ENCODE assay signal across 27 cellular contexts in the genomic region with DNA sequence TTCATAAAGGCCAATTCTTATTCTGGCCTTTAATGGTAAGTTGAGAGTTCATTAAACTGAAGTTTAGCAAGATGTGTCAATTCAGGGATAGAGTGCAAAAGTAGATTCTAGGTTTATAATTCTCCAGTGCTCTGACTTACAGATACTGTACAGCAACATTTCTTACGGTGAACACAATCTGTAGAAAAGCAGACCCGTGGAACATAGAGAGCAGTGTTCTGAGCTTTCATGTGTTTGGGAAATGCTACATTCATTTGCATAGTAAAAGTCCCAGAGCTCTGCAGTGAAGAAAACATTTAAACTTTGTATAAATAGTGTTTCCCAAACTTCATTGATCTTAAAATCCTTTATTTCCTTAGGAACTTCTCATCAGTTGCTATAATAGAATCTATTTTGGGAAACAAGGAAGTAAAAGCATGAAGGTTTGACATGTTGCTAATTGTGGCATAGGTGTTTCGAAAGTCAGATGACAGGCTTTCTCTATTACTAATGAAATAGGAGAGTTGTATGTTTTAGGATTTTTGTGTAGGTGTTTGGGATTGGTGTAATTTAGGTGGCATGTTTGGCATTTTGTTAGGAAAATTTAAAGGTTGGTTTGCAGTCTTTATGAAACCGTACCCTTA.
A peak's percentile ranks its signal among the peaks of the same experiment; 100 is the strongest.
DNase-seq lines count a peak whose midpoint lies in the region; ATAC-seq, FAIRE-seq and TF ChIP-seq lines count a peak whose summit lies in the region.
"Had no signal": no experiment of that assay in that cellular context is flagged by ENCODE, and none has a peak within 500 bp of the region (broad histone marks: within the 10 kb centered on the region; RNA-seq: fewer than 3 reads in every experiment).

No MANE protein-coding gene starts in this region.

- H3K4me1 ChIP-seq in liver (ENCODE audit: control insufficient read depth in 4 of 4, insufficient read depth in 4 of 4, low read length in 3 of 4) (no peaks in the 10 kb centered on the region), HepG2 (ENCODE audit: insufficient read depth, low read length) (no peaks in the 10 kb centered on the region), OCI-LY3 (ENCODE audit: low read length) (peaks cover 14% of the 10 kb centered on the region), esophagus squamous epithelium (no peaks in the 10 kb centered on the region)
- H3K4me1 ChIP-seq: BLaER1, pancreas, Peyer's patch, sigmoid colon, upper lobe of left lung had no signal

- WGBS in liver: 83% methylated on average over 4 of the region's 4 CpGs
- WGBS in HepG2 (ENCODE audit: low lambda C conversion rate): 10% methylated on average over 4 of the region's 4 CpGs
- WGBS in esophagus squamous epithelium, 2 donors: 44 to 49% methylated on average over 4 of the region's 4 CpGs

- in situ Hi-C loops in HepG2 (cut with HindIII; ENCODE audit: extremely low pct_ligation_motif_present, low pct_unique_long_range_greater_than_20kb): no loop called here

- POLR2A ChIA-PET in HepG2 (lab: Yijun Ruan, JAX): no interaction called here

- TF ChIP-seq EP300 in HepG2 (IDR thresholded peaks at IDR 0.05; ENCODE audit: low read depth in 2 of 2, low read length in 2 of 2) (no peak), HepG2 (CRISPR knock-in tag; IDR thresholded peaks at IDR 0.05; ENCODE audit: borderline replicate concordance) (no peak)

- H3K9me3 ChIP-seq in liver (ENCODE audit: control insufficient read depth in 4 of 4, low read length in 3 of 4): no peaks in the 10 kb centered on the region
- H3K9me3 ChIP-seq in HepG2 (ENCODE audit: low read length): no peaks in the 10 kb centered on the region
- no peaks in the 10 kb centered on the region for H3K9me3 ChIP-seq in OCI-LY3 (ENCODE audit: insufficient read depth, low read length)
- no peaks in the 10 kb centered on the region for H3K9me3 ChIP-seq in esophagus squamous epithelium
- H3K9me3 ChIP-seq: BLaER1, heart right ventricle, pancreas, Peyer's patch, upper lobe of left lung had no signal

- H3K36me3 ChIP-seq in liver (ENCODE audit: control insufficient read depth in 4 of 4, insufficient read depth in 3 of 4, low read depth in 1 of 4, low read length in 3 of 4) (no peaks in the 10 kb centered on the region), HepG2 (replicated peaks in 1 of 2; ENCODE audit: control insufficient read depth in 1 of 2, insufficient read depth in 2 of 2, low read length in 2 of 2) (no peaks in the 10 kb centered on the region), OCI-LY3 (replicated peaks; ENCODE audit: low read depth, low read length) (no peaks in the 10 kb centered on the region), esophagus squamous epithelium (no peaks in the 10 kb centered on the region)
- H3K36me3 ChIP-seq: BLaER1, heart right ventricle, pancreas, Peyer's patch, sigmoid colon, upper lobe of left lung had no signal

- no peak for TF ChIP-seq CTCF in liver (IDR thresholded peaks at IDR 0.05; ENCODE audit: low read depth, low read length, missing input control)
- TF ChIP-seq CTCF in HepG2 (CRISPR knock-in tag; IDR thresholded peaks at IDR 0.05): no peak
- TF ChIP-seq CTCF in OCI-LY3 (IDR thresholded peaks at IDR 0.05; ENCODE audit: low read depth, low read length): no peak
- no peak for TF ChIP-seq CTCF in esophagus squamous epithelium (IDR thresholded peaks at IDR 0.05)

- no peak for ATAC-seq in HepG2
- ATAC-seq in HG02884 (IDR thresholded peaks at IDR 0.05; ENCODE audit: unreplicated experiment): peak; percentile 39
- ATAC-seq: activated CD8-positive, alpha-beta memory T cell treated with anti-CD3 and anti-CD28 coated beads, Interleukin-2, amount 10 ng/mL, durations not matched to agents 7 days and 5 days; activated naive CD4-positive, alpha-beta T cell treated with anti-CD3 and anti-CD28 coated beads, Interleukin-2, amount 50 U/mL, for 72 hours had no signal

- TF ChIP-seq POLR2A in HepG2 (IDR thresholded peaks at IDR 0.05; ENCODE audit: insufficient read depth in 1 of 2, low read depth in 2 of 2, low read length in 2 of 2) (no peak), esophagus squamous epithelium (IDR thresholded peaks at IDR 0.05) (no peak)

- no peak overlapping the region for H3K27ac ChIP-seq in liver (ENCODE audit: low read depth in 1 of 2, low read length in 2 of 2)
- no peak overlapping the region for H3K27ac ChIP-seq in HepG2 (ENCODE audit: extremely low read length, insufficient read depth, low read length)
- no peak overlapping the region for H3K27ac ChIP-seq in OCI-LY3 (ENCODE audit: low read length)
- H3K27ac ChIP-seq in esophagus squamous epithelium: no peak overlapping the region
- H3K27ac ChIP-seq: BLaER1, GM23248, pancreas, Peyer's patch, sigmoid colon, SK-N-MC, upper lobe of left lung, VCaP had no signal

- H4K20me1 ChIP-seq in HepG2 (ENCODE audit: insufficient read depth, low read length) (no peaks in the 10 kb centered on the region), OCI-LY3 (ENCODE audit: insufficient read depth, low read length) (no peaks in the 10 kb centered on the region)
- H4K20me1 ChIP-seq: BLaER1 had no signal

- CTCF ChIA-PET in HepG2 (lab: Yijun Ruan, JAX; ENCODE audit: low intra/inter-chr PET ratio, low total read pairs): no interaction called here

- no peaks in the 10 kb centered on the region for H3K79me2 ChIP-seq in HepG2 (ENCODE audit: insufficient read depth, low read length)
- no peaks in the 10 kb centered on the region for H3K79me2 ChIP-seq in OCI-LY3 (ENCODE audit: low read length)

- H3K27me3 ChIP-seq in liver (ENCODE audit: control insufficient read depth in 4 of 4, insufficient read depth in 4 of 4, low read length in 3 of 4) (no peaks in the 10 kb centered on the region), HepG2 (ENCODE audit: control insufficient read depth in 1 of 2, insufficient read depth in 2 of 2, low read length in 2 of 2) (no peaks in the 10 kb centered on the region), OCI-LY3 (ENCODE audit: low read depth, low read length) (no peaks in the 10 kb centered on the region), esophagus squamous epithelium (no peaks in the 10 kb centered on the region)
- H3K27me3 ChIP-seq: BLaER1, heart right ventricle, pancreas, Peyer's patch, sigmoid colon, upper lobe of left lung had no signal

- H2AFZ ChIP-seq in HepG2 (ENCODE audit: low read length) (no peak overlapping the region), OCI-LY3 (ENCODE audit: low read depth, low read length) (peak overlapping the region; percentile 16; the same call in 1 of the 2 replicates)
- H2AFZ ChIP-seq: GM23248 had no signal

- no TSS peak for BruUV-seq in HepG2 (replicated peaks; lab: Mats Ljungman, UMichigan)

- H3K4me2 ChIP-seq in HepG2 (ENCODE audit: low read depth, low read length) (no peak overlapping the region), OCI-LY3 (ENCODE audit: low read length) (peak overlapping the region; percentile 21)
- H3K4me2 ChIP-seq: BLaER1 had no signal

- no peak overlapping the region for H3K4me3 ChIP-seq in liver (ENCODE audit: low read depth in 1 of 3, low read length in 3 of 3)
- H3K4me3 ChIP-seq in HepG2 (replicated peaks in 1 of 3; ENCODE audit: insufficient read depth in 1 of 3, low read depth in 2 of 3, low read length in 3 of 3): no peak overlapping the region
- H3K4me3 ChIP-seq in OCI-LY3 (ENCODE audit: low read length): no peak overlapping the region
- H3K4me3 ChIP-seq in esophagus squamous epithelium: no peak overlapping the region
- H3K4me3 ChIP-seq: BLaER1, GM23248, heart right ventricle, pancreas, Peyer's patch, sigmoid colon, SK-N-MC, upper lobe of left lung had no signal

- intact Hi-C loops in HepG2 (cut with micrococcal nuclease; ENCODE audit: unreplicated experiment): no loop called here
- intact Hi-C loops in esophagus squamous epithelium (cut with DNase I): no loop called here

- H3K9ac ChIP-seq in liver (ENCODE audit: low read depth in 1 of 2, low read length in 2 of 2): no peak overlapping the region
- H3K9ac ChIP-seq in HepG2 (ENCODE audit: insufficient read depth, low read depth, low read length): no peak overlapping the region
- no peak overlapping the region for H3K9ac ChIP-seq in OCI-LY3 (ENCODE audit: low read length)
- H3K9ac ChIP-seq: BLaER1, GM23248 had no signal

- TF ChIP-seq RAD21 in liver (IDR thresholded peaks at IDR 0.05) (no peak), HepG2 (CRISPR knock-in tag; IDR thresholded peaks at IDR 0.05) (no peak)

- DNase-seq in HepG2 (ENCODE audit: low spot score): no peak
- DNase-seq in AG20443 (ENCODE audit: low spot score): no peak
- no peak for DNase-seq in NCI-H748 treated with DMSO at 0.1 percent for 48 hours (lab: John Stamatoyannopoulos, UW)
- no peak for DNase-seq in D341Med (ENCODE audit: low spot score)
- no peak for DNase-seq in esophagus squamous epithelium (lab: John Stamatoyannopoulos, UW)
- DNase-seq: activated CD4-positive, alpha-beta T cell treated with anti-CD3 and anti-CD28 coated beads, Interleukin-2, amount 10 ng/mL, durations not matched to agents 7 days and 5 days; activated CD8-positive, alpha-beta memory T cell treated with anti-CD3 and anti-CD28 coated beads, Interleukin-2, amount 10 ng/mL, durations not matched to agents 7 days and 5 days; aorta; cerebellar nuclear complex; COR-L47; GM23248; heart right ventricle; KBM-7; MM.1S; NCI-H187 treated with DMSO at 0.1 percent for 48 hours; NCI-H226; pancreas; Peyer's patch; sigmoid colon; upper lobe of left lung had no signal

- no peak for FAIRE-seq in HepG2 (lab: Jason Lieb, UNC)
- FAIRE-seq: pancreas had no signal

TF ChIP-seq in liver, 16 proteins besides CTCF, POLR2A, EP300 and RAD21:
- TF ChIP-seq RXRA (IDR thresholded peaks at IDR 0.05) (peak; percentile 7 to 17), HNF4G (IDR thresholded peaks at IDR 0.05) (no peak)

TF ChIP-seq in HepG2, 621 proteins besides CTCF, POLR2A, EP300 and RAD21 (continues in another document):
- TF ChIP-seq SYNCRIP (IDR thresholded peaks at IDR 0.05; ENCODE audit: insufficient read depth, low read depth, low read length) (no peak), ZFP37 (CRISPR knock-in tag; IDR thresholded peaks at IDR 0.05; ENCODE audit: borderline replicate concordance) (no peak)
- TF ChIP-seq, protein P1, sequence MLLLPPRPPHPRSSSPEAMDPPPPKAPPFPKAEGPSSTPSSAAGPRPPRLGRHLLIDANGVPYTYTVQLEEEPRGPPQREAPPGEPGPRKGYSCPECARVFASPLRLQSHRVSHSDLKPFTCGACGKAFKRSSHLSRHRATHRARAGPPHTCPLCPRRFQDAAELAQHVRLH (CRISPR knock-in tag; IDR thresholded peaks at IDR 0.05; ENCODE audit: borderline replicate concordance, low read depth): no peak
